ENCODE assay signal across 11 cellular contexts in genomic region chr12:461425-461824, GRCh38. TPM values are rescaled to one million over a fixed set of nuclear protein-coding genes. Genes with fewer than 3 reads are reported as not detected.
DNase-seq lines count a peak whose midpoint lies in the region; ATAC-seq and TF ChIP-seq lines count a peak whose summit lies in the region.
"Had no signal": no experiment of that assay in that cellular context is flagged by ENCODE, and none has a peak within 500 bp of the region (broad histone marks: within the 10 kb centered on the region; RNA-seq: fewer than 3 reads in every experiment).

No MANE protein-coding gene starts in this region.

- peaks cover 0 to 21% (median 10%) of the 10 kb centered on the region in 4 donors for H3K4me1 Mint-ChIP-seq in CD4-positive, CD25-positive, alpha-beta regulatory T cell
- peaks cover 35% of the 10 kb centered on the region for H3K4me1 Mint-ChIP-seq in brain
- peaks cover 5 to 13% (median 6%) of the 10 kb centered on the region in 3 donors for H3K4me1 Mint-ChIP-seq in naive B cell

- H3K27ac Mint-ChIP-seq in CD4-positive, CD25-positive, alpha-beta regulatory T cell = peak overlapping the region in 2 of 3 donors; percentile 7 to 79
- H3K27ac Mint-ChIP-seq in brain = no peak overlapping the region
- H3K27ac Mint-ChIP-seq in naive B cell = peak overlapping the region in 4 of 6 donors; percentile 9 to 72 (median 36)
- H3K27ac Mint-ChIP-seq: dendritic cell treated with granulocyte-macrophage colony-stimulating factor and Interleukin-4, amounts not matched to agents 40 ng/mL and 50 ng/mL, for 4 days had no signal

- H3K9me3 ChIP-seq in CD4-positive, CD25-positive, alpha-beta regulatory T cell (ENCODE audit: control insufficient read depth in 2 of 2, low read length in 2 of 2) = no peaks in the 10 kb centered on the region
- no peaks in the 10 kb centered on the region for H3K9me3 ChIP-seq in HAP-1
- H3K9me3 ChIP-seq: tibial nerve had no signal

- ATAC-seq in CD4-positive, CD25-positive, alpha-beta regulatory T cell (ENCODE audit: low read depth in 2 of 2) = no peak
- no peak for ATAC-seq in naive B cell (ENCODE audit: low read depth in 2 of 2)
- no peak for ATAC-seq in GM21786 (IDR thresholded peaks at IDR 0.05; ENCODE audit: unreplicated experiment)
- no peak for ATAC-seq in GM18505 (IDR thresholded peaks at IDR 0.05; ENCODE audit: unreplicated experiment)

- no peaks in the 10 kb centered on the region for H3K36me3 Mint-ChIP-seq in CD4-positive, CD25-positive, alpha-beta regulatory T cell
- no peaks in the 10 kb centered on the region for H3K36me3 Mint-ChIP-seq in brain
- peaks cover 0 to 8% of the 10 kb centered on the region in 2 donors for H3K36me3 Mint-ChIP-seq in naive B cell

- peaks cover 61% of the 10 kb centered on the region for H3K27me3 Mint-ChIP-seq in CD4-positive, CD25-positive, alpha-beta regulatory T cell
- peaks cover 54% of the 10 kb centered on the region for H3K27me3 Mint-ChIP-seq in brain
- H3K27me3 Mint-ChIP-seq in naive B cell = peaks cover 47 to 63% (median 60%) of the 10 kb centered on the region in 3 donors

- H3K4me1 ChIP-seq in CD4-positive, CD25-positive, alpha-beta regulatory T cell (ENCODE audit: control insufficient read depth, insufficient read depth, low read length, poor library complexity, severe bottlenecking) = peaks cover 17% of the 10 kb centered on the region
- peaks cover 4% of the 10 kb centered on the region; the same call in 1 of the 2 replicates for H3K4me1 ChIP-seq in HAP-1

- in situ Hi-C loops in HAP-1 (cut with MboI; ENCODE audit: low sequenced_read_pairs) = no loop called here

- H3K27ac ChIP-seq in CD4-positive, CD25-positive, alpha-beta regulatory T cell (ENCODE audit: insufficient read depth, low read length, poor library complexity, severe bottlenecking) = no peak overlapping the region

- no peak for TF ChIP-seq CTCF in brain (conservative IDR thresholded peaks at IDR 0.05)

- no peak for DNase-seq in CD4-positive, CD25-positive, alpha-beta regulatory T cell
- DNase-seq in HAP-1 (ENCODE audit: low spot score in 2 of 2) (no peak), naive B cell (no peak), D341Med (ENCODE audit: low spot score) (no peak), NCI-H1417 (lab: John Stamatoyannopoulos, UW) (no peak)
- DNase-seq: stimulated activated CD4-positive, alpha-beta T cell treated with anti-CD3 and anti-CD28 coated beads, Interleukin-4, amount 100 ng/mL, for 4 hours had no signal

- H3K9me3 Mint-ChIP-seq in CD4-positive, CD25-positive, alpha-beta regulatory T cell = no peaks in the 10 kb centered on the region
- H3K9me3 Mint-ChIP-seq in brain (peaks cover 0 to 3% (median 0%) of the 10 kb centered on the region in 5 experiments), naive B cell (no peaks in the 10 kb centered on the region)
- H3K9me3 Mint-ChIP-seq: dendritic cell treated with granulocyte-macrophage colony-stimulating factor and Interleukin-4, amounts not matched to agents 40 ng/mL and 50 ng/mL, for 4 days had no signal

- TF ChIP-seq POLR2A in GM18505 (IDR thresholded peaks at IDR 0.05; ENCODE audit: borderline replicate concordance, extremely low read depth, insufficient read depth, insufficient read length) = no peak

- peak overlapping the region; percentile 77 to 95 (median 90) for H3K4me3 Mint-ChIP-seq in CD4-positive, CD25-positive, alpha-beta regulatory T cell
- H3K4me3 Mint-ChIP-seq in brain = peak overlapping the region; percentile 83 to 93 (median 86)
- H3K4me3 Mint-ChIP-seq in naive B cell = peak overlapping the region; percentile 78 to 94 (median 88)

- H3K27me3 ChIP-seq in CD4-positive, CD25-positive, alpha-beta regulatory T cell (ENCODE audit: control insufficient read depth, insufficient read depth, low read length) = peaks cover 16% of the 10 kb centered on the region
- no peaks in the 10 kb centered on the region for H3K27me3 ChIP-seq in HAP-1 (ENCODE audit: low read depth)

- no peaks in the 10 kb centered on the region for H3K36me3 ChIP-seq in CD4-positive, CD25-positive, alpha-beta regulatory T cell (ENCODE audit: control insufficient read depth, insufficient read depth, low read length)
- no peaks in the 10 kb centered on the region for H3K36me3 ChIP-seq in HAP-1 (replicated peaks)
- H3K36me3 ChIP-seq: tibial nerve had no signal

- H3K4me3 ChIP-seq in CD4-positive, CD25-positive, alpha-beta regulatory T cell (ENCODE audit: low read depth, low read length) = no peak overlapping the region
- peak overlapping the region; percentile 63 for H3K4me3 ChIP-seq in HAP-1

RNA-seq across cellular contexts. Expression of gene B4GALNT3, which starts 1.7 kb away (rescaled TPM):
- 0.39 TPM for total RNA-seq in CD4-positive, CD25-positive, alpha-beta regulatory T cell
- polyA plus RNA-seq in CD4-positive, CD25-positive, alpha-beta regulatory T cell = 1 to 10 TPM in 3 of 4 donors, under 1 TPM in 1; 0.06 to 2.1 (median 1.4) TPM
- polyA plus RNA-seq in brain (ENCODE audit: insufficient read depth, low read depth, low replicate concordance) (6.9 TPM), naive B cell (ENCODE audit: low read depth in 6 of 6) (under 1 TPM in 3 of 6 donors, not detected in 3; 0.05 to 0.35 (median 0.29) TPM)

RNA-seq across cellular contexts. Expression of gene CCDC77, which starts 60.0 kb away (rescaled TPM):
- 5.6 TPM for total RNA-seq in CD4-positive, CD25-positive, alpha-beta regulatory T cell
- 1 to 10 TPM; 3.9 to 5.6 (median 4.9) TPM for polyA plus RNA-seq in CD4-positive, CD25-positive, alpha-beta regulatory T cell
- polyA plus RNA-seq in brain (ENCODE audit: insufficient read depth, low read depth, low replicate concordance) (11.3 TPM), naive B cell (ENCODE audit: low read depth in 6 of 6) (1 to 10 TPM in 5 of 6 donors, not detected in 1; 4.5 to 9.2 (median 6.4) TPM)

Comparison
In these comparisons a context has a peak if more than half of its experiments do, and no peak if none do; other contexts are left out.
1. H3K27ac Mint-ChIP-seq: peak in CD4-positive, CD25-positive, alpha-beta regulatory T cell (2 of 3) and naive B cell (4 of 6); none in brain (0 of 5).
2. Peak in every context shown above with its lines, with median percentiles within 50 percentile points of each other: H3K4me3 Mint-ChIP-seq.